Comparison of ENCODE assay signal across 14 cellular contexts in the genomic region with DNA sequence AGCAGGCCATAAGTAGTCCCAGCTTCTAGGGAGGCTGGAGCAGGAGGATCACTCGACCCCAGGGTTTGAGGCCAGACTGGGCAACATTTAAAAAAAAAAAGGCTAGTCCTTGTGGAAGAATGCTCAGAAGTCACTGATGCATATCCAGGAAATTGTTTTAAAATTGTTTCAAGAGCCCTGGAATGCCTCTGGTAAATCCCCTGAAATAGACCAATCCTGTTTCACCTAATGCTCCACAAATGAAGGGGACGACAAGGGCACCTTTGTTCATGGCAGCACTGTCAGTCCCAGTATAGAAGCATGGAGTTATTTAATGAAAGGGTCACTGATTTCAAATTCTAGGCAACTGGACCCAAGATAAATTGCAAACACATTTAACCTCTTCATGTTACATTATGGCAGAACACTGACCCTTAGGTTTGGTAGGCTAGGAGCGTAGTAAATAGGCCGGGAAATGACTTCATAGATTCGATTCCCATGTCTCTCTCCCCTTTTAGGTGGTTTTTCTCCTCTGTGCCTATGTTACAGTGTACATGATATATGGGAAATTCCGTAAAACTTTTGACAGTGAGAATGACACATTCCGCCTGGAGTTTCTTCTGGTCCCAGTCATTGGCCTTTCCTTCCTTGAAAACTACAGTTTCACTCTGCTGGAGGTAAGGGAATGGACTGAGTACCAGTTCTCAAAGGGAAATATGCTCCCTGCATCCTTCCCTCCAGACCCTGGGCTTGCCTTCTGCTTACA. TPM values are rescaled to one million over a fixed set of nuclear protein-coding genes. Genes with fewer than 3 reads are reported as not detected.
DNase-seq lines count a peak whose midpoint lies in the region; ATAC-seq and TF ChIP-seq lines count a peak whose summit lies in the region.
"Had no signal": no experiment of that assay in that cellular context is flagged by ENCODE, and none has a peak within 500 bp of the region (broad histone marks: within the 10 kb centered on the region; RNA-seq: fewer than 3 reads in every experiment).

No MANE protein-coding gene starts in this region.

- no peak overlapping the region for H2AK5ac ChIP-seq in neuronal stem cell (ENCODE audit: low read depth, low read length)

- peaks cover 79% of the 10 kb centered on the region for H3K36me3 Mint-ChIP-seq in Calu3 (ENCODE audit: insufficient read depth, unreplicated experiment)

- no peak overlapping the region for H2BK120ac ChIP-seq in neuronal stem cell (ENCODE audit: low read depth, low read length)

- H3K4me2 ChIP-seq in neuronal stem cell (ENCODE audit: insufficient read depth, low read length, poor library complexity, severe bottlenecking): no peak overlapping the region

- intact Hi-C loops in Calu3 (cut with micrococcal nuclease; ENCODE audit: unreplicated experiment): no loop called here

- peak; percentile 33; the same call in 1 of the 2 replicates for TF ChIP-seq EP300 in Ishikawa (IDR thresholded peaks at IDR 0.05; ENCODE audit: borderline replicate concordance)

- no peak overlapping the region for H3K9ac ChIP-seq in neuronal stem cell (ENCODE audit: low read depth, low read length, poor library complexity)

- H3K4me1 ChIP-seq in neuronal stem cell (ENCODE audit: control insufficient read depth in 2 of 2, insufficient read depth in 1 of 2, low read depth in 1 of 2, low read length in 2 of 2): no peaks in the 10 kb centered on the region
- H3K4me1 ChIP-seq: pancreas had no signal

- H3K27ac ChIP-seq in neuronal stem cell (replicated peaks; ENCODE audit: low read length): peak overlapping the region; percentile 2

- no peak for DNase-seq in Calu3
- DNase-seq in neuronal stem cell (ENCODE audit: low spot score): no peak
- DNase-seq in NCI-H524 (lab: John Stamatoyannopoulos, UW): no peak
- DNase-seq in stimulated activated CD4-positive, alpha-beta T cell treated with anti-CD3 and anti-CD28 coated beads, Interleukin-4, amount 100 ng/mL, for 4 hours: no peak
- DNase-seq: activated effector memory CD4-positive, alpha-beta T cell treated with Interleukin-2 at 50 U/mL for 16 hours; mesendoderm; NCI-H1417; NCI-H2227 treated with DMSO at 0.1 percent for 48 hours; pancreas; stimulated activated CD4-positive, alpha-beta T cell treated with anti-CD3 and anti-CD28 coated beads, Interleukin-12 subunit alpha, Interleukin-12 subunit beta, amount 100 ng/mL, for 4 hours had no signal

- no peaks in the 10 kb centered on the region for H3K4me1 Mint-ChIP-seq in Calu3 (ENCODE audit: low read depth, unreplicated experiment)
- H3K4me1 Mint-ChIP-seq: CD14-positive monocyte had no signal

- no peak overlapping the region for H3K23ac ChIP-seq in neuronal stem cell (ENCODE audit: low read depth, low read length, poor library complexity)

- no peak overlapping the region for H3K18ac ChIP-seq in neuronal stem cell (ENCODE audit: low read length)

- no peaks in the 10 kb centered on the region for H3K27me3 ChIP-seq in neuronal stem cell (ENCODE audit: control insufficient read depth in 3 of 3, insufficient read depth in 3 of 3, low read depth in 1 of 3, low read length in 3 of 3)
- H3K27me3 ChIP-seq: pancreas had no signal

- WGBS in neuronal stem cell (ENCODE audit: extremely low coverage in 2 of 2, insufficient read length in 2 of 2, insufficient replicate concordance in 1 of 2), 2 donors: no CpG with 5 or more reads among the region's 7 CpGs

- no peak overlapping the region for H2BK5ac ChIP-seq in neuronal stem cell (ENCODE audit: low read length)

- H3K14ac ChIP-seq in neuronal stem cell (ENCODE audit: low read length): no peak overlapping the region

- no peaks in the 10 kb centered on the region for H3K27me3 Mint-ChIP-seq in Calu3 (ENCODE audit: unreplicated experiment)

- H3K4ac ChIP-seq in neuronal stem cell (ENCODE audit: low read length): no peak overlapping the region

- no peak overlapping the region for H2BK15ac ChIP-seq in neuronal stem cell (ENCODE audit: low read length)

- ATAC-seq in esophagus mucosa (peak; percentile 4), HG03520 (IDR thresholded peaks at IDR 0.05; ENCODE audit: unreplicated experiment) (no peak)

- H3K27ac Mint-ChIP-seq in Calu3 (ENCODE audit: unreplicated experiment): no peak overlapping the region

- H2BK12ac ChIP-seq in neuronal stem cell (ENCODE audit: low read length): no peak overlapping the region

- no peak overlapping the region for H3K4me3 Mint-ChIP-seq in Calu3 (ENCODE audit: low read depth, unreplicated experiment)
- H3K4me3 Mint-ChIP-seq: CD14-positive monocyte had no signal

- H4K8ac ChIP-seq in neuronal stem cell (ENCODE audit: low read depth, low read length): no peak overlapping the region

- TF ChIP-seq CTCF in Calu3 (IDR thresholded peaks at IDR 0.05; ENCODE audit: unreplicated experiment): no peak

- H3K4me3 ChIP-seq in neuronal stem cell (ENCODE audit: low read length in 2 of 2): no peak overlapping the region
- H3K4me3 ChIP-seq: pancreas had no signal

- no peaks in the 10 kb centered on the region for H3K79me1 ChIP-seq in neuronal stem cell (ENCODE audit: low read depth, low read length)

- no peaks in the 10 kb centered on the region for H3K9me3 ChIP-seq in neuronal stem cell (replicated peaks in 1 of 2; ENCODE audit: control insufficient read depth in 2 of 2, insufficient read depth in 1 of 2, low read depth in 1 of 2, low read length in 2 of 2)
- H3K9me3 ChIP-seq: pancreas had no signal

- no peak overlapping the region for H2AFZ ChIP-seq in neuronal stem cell (ENCODE audit: low read length)

- no peak overlapping the region for H4K91ac ChIP-seq in neuronal stem cell (ENCODE audit: low read depth, low read length, poor library complexity)

- TSS peak; percentile 6 for BruUV-seq in Calu3 (replicated peaks; lab: Mats Ljungman, UMichigan)

- H3K9me3 Mint-ChIP-seq in Calu3 (ENCODE audit: low read depth, unreplicated experiment): no peaks in the 10 kb centered on the region
- H3K9me3 Mint-ChIP-seq: CD14-positive monocyte had no signal

- CTCF ChIA-PET in Calu3 (lab: Charles Lee): no interaction called here

- TF ChIP-seq RAD21 in Ishikawa (IDR thresholded peaks at IDR 0.05; ENCODE audit: low read depth): no peak

- peaks cover 18 to 51% of the 10 kb centered on the region in 2 donors for H3K36me3 ChIP-seq in neuronal stem cell (replicated peaks in 1 of 2; ENCODE audit: control insufficient read depth in 2 of 2, insufficient read depth in 2 of 2, low read length in 2 of 2)

TF ChIP-seq in Ishikawa, 13 proteins besides CTCF, POLR2A, EP300 and RAD21:
- TF ChIP-seq MAX (IDR thresholded peaks at IDR 0.05) (no peak), TEAD4 (IDR thresholded peaks at IDR 0.05) (peak; percentile 77)

RNA-seq across cellular contexts. Expression of gene KDELR3, which starts 11.4 kb away (rescaled TPM):
- 16.1 and 18.7 TPM in 2 replicates for total RNA-seq in Calu3 (2022)
- total RNA-seq in esophagus mucosa: 3.2 TPM
- 11.1 TPM for polyA plus RNA-seq in neuronal stem cell (2013, experiment 1 of 2)
- polyA plus RNA-seq in neuronal stem cell (2013, experiment 2 of 2): 11.0 TPM
- polyA plus RNA-seq: CD14-positive monocyte had no signal

RNA-seq across cellular contexts. Expression of gene KCNJ4, which starts 24.3 kb away (rescaled TPM):
- not detected in 2 replicates for total RNA-seq in Calu3 (2022)
- total RNA-seq in esophagus mucosa: not detected
- 6.0 TPM for polyA plus RNA-seq in neuronal stem cell (2013, experiment 1 of 2)
- polyA plus RNA-seq in neuronal stem cell (2013, experiment 2 of 2): 5.6 TPM
- total RNA-seq: pancreas had no signal
- polyA plus RNA-seq: CD14-positive monocyte, pancreas had no signal

RNA-seq across cellular contexts. Expression of gene DDX17, which starts 26.8 kb away (rescaled TPM):
- total RNA-seq in Calu3 (2022): 342 and 344 TPM in 2 replicates
- 183 TPM for total RNA-seq in esophagus mucosa
- polyA plus RNA-seq in neuronal stem cell (2013, experiment 1 of 2): 260 TPM
- polyA plus RNA-seq in neuronal stem cell (2013, experiment 2 of 2): 263 TPM
